16 cellular contexts compared by ENCODE assay signal in the genomic region with DNA sequence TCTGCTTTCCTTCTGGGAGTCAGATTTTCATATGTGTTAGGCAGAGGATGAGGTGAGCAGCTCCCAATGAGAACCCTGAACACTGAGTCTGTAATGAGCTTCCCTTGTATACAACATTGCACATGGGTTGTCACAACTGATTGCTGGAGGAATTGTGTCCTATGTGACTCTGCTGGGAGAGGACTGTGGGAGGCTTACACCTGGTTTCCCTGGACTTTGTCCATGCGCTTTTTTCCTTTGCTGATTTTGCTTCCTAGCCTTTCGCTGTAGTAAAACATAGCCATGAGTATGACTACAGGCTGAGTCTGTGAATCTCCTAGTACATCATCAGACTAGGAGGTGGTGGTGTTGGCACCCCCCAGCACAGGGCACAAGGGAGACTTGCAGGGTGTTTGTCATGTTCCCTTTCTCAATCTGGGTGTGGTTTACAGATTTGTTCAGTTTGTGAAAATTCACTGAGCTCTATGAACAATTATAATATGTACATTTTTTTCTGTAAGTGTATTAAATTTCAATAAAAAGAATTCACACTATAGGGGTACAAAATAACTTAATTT. TPM values are rescaled to one million over a fixed set of nuclear protein-coding genes. Genes with fewer than 3 reads are reported as not detected.
DNase-seq lines count a peak whose midpoint lies in the region; TF ChIP-seq lines count a peak whose summit lies in the region.
"Had no signal": no experiment of that assay in that cellular context is flagged by ENCODE, and none has a peak within 500 bp of the region (broad histone marks: within the 10 kb centered on the region; RNA-seq: fewer than 3 reads in every experiment).

No MANE protein-coding gene starts in this region.

- H3K4me3 Mint-ChIP-seq in brain (peak overlapping the region in 4 of 5 experiments; percentile 86 to 92 (median 88)), nephron (peak overlapping the region; percentile 90 to 94 (median 91))

- peaks cover 57% of the 10 kb centered on the region for H3K4me1 Mint-ChIP-seq in brain
- H3K4me1 Mint-ChIP-seq in nephron, result peaks cover 34% of the 10 kb centered on the region

- no peak for TF ChIP-seq CTCF in brain (conservative IDR thresholded peaks at IDR 0.05)
- TF ChIP-seq CTCF in nephron (IDR thresholded peaks at IDR 0.05; ENCODE audit: unreplicated experiment in 3 of 3), result no peak
- TF ChIP-seq CTCF in GM20000 (IDR thresholded peaks at IDR 0.05; ENCODE audit: extremely low read depth, missing control alignments), result no peak

- H3K36me3 Mint-ChIP-seq in brain (peaks cover 15% of the 10 kb centered on the region), nephron (ENCODE audit: low read depth) (peaks cover 15% of the 10 kb centered on the region)

- H3K9me3 Mint-ChIP-seq in brain, result peaks cover 0 to 5% (median 0%) of the 10 kb centered on the region in 5 experiments
- H3K9me3 Mint-ChIP-seq in nephron, result no peaks in the 10 kb centered on the region
- H3K9me3 Mint-ChIP-seq: central memory CD8-positive, alpha-beta T cell had no signal

- H3K27me3 Mint-ChIP-seq in brain (peaks cover 3% of the 10 kb centered on the region), nephron (ENCODE audit: low read depth) (no peaks in the 10 kb centered on the region)

- DNase-seq in NCI-H82 (lab: John Stamatoyannopoulos, UW) (peak; percentile 84), NCI-H82 treated with DMSO at 0.1 percent for 48 hours (lab: John Stamatoyannopoulos, UW; ENCODE audit: unreplicated experiment) (no peak), HS-5 (ENCODE audit: low read depth) (peak; percentile 20), GM20000 (ENCODE audit: low spot score) (no peak), middle frontal gyrus (ENCODE audit: extremely low spot score, low spot score) (no peak)
- no peak for DNase-seq in stimulated activated CD4-positive, alpha-beta T cell treated with anti-CD3 and anti-CD28 coated beads, Interleukin-2, amount 100 ng/mL, for 24 hours
- DNase-seq: 8988T; heart right ventricle; NCI-H2029; NCI-H774; SHP77; stimulated activated CD4-positive, alpha-beta T cell treated with anti-CD3 and anti-CD28 coated beads, Interleukin-4, amount 100 ng/mL, for 1 hour; upper lobe of left lung had no signal

- H3K27ac Mint-ChIP-seq in brain, result peak overlapping the region in 2 of 5 experiments; percentile 13 to 76
- H3K27ac Mint-ChIP-seq in nephron, result no peak overlapping the region

RNA-seq across cellular contexts. Expression of a gene that starts 1.7 kb away (rescaled TPM):
- polyA plus RNA-seq in brain (ENCODE audit: insufficient read depth, low read depth, low replicate concordance), result 49.3 TPM

RNA-seq across cellular contexts. Expression of a gene that starts 35.7 kb away (rescaled TPM):
- 68.1 TPM for polyA plus RNA-seq in brain (ENCODE audit: insufficient read depth, low read depth, low replicate concordance)

RNA-seq across cellular contexts. Expression of a gene that starts 35.9 kb away (rescaled TPM):
- 5.4 TPM for polyA plus RNA-seq in brain (ENCODE audit: insufficient read depth, low read depth, low replicate concordance)

RNA-seq across cellular contexts. Expression of a gene that starts 36.0 kb away (rescaled TPM):
- not detected for polyA plus RNA-seq in brain (ENCODE audit: insufficient read depth, low read depth, low replicate concordance)
- polyA plus RNA-seq: heart right ventricle had no signal

Comparison
In these comparisons a context has a peak if more than half of its experiments do, and no peak if none do; other contexts are left out.
1. DNase-seq: peak in NCI-H82 (single experiment) and HS-5 (single experiment); none in NCI-H82 treated with DMSO at 0.1 percent for 48 hours (single experiment), GM20000 (single experiment), middle frontal gyrus (single experiment) and stimulated activated CD4-positive, alpha-beta T cell treated with anti-CD3 and anti-CD28 coated beads, Interleukin-2, amount 100 ng/mL, for 24 hours (0 of 2).